ENCODE assay signal across 22 cellular contexts in the genomic region with DNA sequence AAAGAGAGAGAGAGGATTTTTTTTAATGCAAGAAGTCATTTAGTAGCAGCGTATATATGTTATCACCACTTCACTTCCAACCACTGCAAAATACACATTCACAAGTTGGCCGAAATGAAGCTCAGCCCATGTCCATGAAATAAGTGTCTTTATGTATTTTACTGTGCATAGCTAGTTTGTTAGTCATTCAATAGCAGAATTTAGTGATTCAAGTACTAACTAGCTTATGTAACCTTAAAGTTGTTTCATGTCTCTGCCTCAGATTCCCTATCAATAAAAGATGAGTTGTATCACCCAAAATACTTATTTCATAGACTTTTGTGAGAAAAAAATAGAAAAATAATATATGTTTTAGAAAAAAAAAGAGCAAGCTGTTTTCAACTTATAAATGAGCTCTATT.
DNase-seq lines count a peak whose midpoint lies in the region; ATAC-seq and TF ChIP-seq lines count a peak whose summit lies in the region.
"Had no signal": no experiment of that assay in that cellular context is flagged by ENCODE, and none has a peak within 500 bp of the region (broad histone marks: within the 10 kb centered on the region; RNA-seq: fewer than 3 reads in every experiment).

No MANE protein-coding gene starts in this region.

- no peak overlapping the region for H3K4me3 ChIP-seq in epithelial cell of esophagus (ENCODE audit: low read length)
- H3K4me3 ChIP-seq in osteoblast (ENCODE audit: insufficient read depth, low read length): no peak overlapping the region

- no peaks in the 10 kb centered on the region for H3K27me3 ChIP-seq in osteoblast (ENCODE audit: insufficient read depth, low read length)

- CTCF ChIA-PET in activated naive CD4-positive, alpha-beta T cell treated with anti-CD3 and anti-CD28 coated beads, Interleukin-2, amount 10 ng/mL, durations not matched to agents 7 days and 5 days (lab: Charles Lee): interaction anchor here (0.7 kb wide), 1 partner anchor 199 kb away, joined by 3 read pairs; no protein-coding TSS in a partner anchor

- no peaks in the 10 kb centered on the region for H3K4me1 Mint-ChIP-seq in activated naive CD4-positive, alpha-beta T cell treated with anti-CD3 and anti-CD28 coated beads, Interleukin-2, amount 10 ng/mL, durations not matched to agents 7 days and 5 days

- no peaks in the 10 kb centered on the region for H3K9me3 Mint-ChIP-seq in activated naive CD4-positive, alpha-beta T cell treated with anti-CD3 and anti-CD28 coated beads, Interleukin-2, amount 10 ng/mL, durations not matched to agents 7 days and 5 days

- H4K20me1 ChIP-seq in osteoblast (ENCODE audit: insufficient read depth, low read length): no peaks in the 10 kb centered on the region

- H3K79me2 ChIP-seq in osteoblast (ENCODE audit: insufficient read depth, low read length): no peaks in the 10 kb centered on the region

- H3K4me3 Mint-ChIP-seq in activated naive CD4-positive, alpha-beta T cell treated with anti-CD3 and anti-CD28 coated beads, Interleukin-2, amount 10 ng/mL, durations not matched to agents 7 days and 5 days: no peak overlapping the region
- H3K4me3 Mint-ChIP-seq: CD4-positive, CD25-positive, alpha-beta regulatory T cell had no signal

- H3K27ac Mint-ChIP-seq in activated naive CD4-positive, alpha-beta T cell treated with anti-CD3 and anti-CD28 coated beads, Interleukin-2, amount 10 ng/mL, durations not matched to agents 7 days and 5 days: no peak overlapping the region
- H3K27ac Mint-ChIP-seq: CD4-positive, CD25-positive, alpha-beta regulatory T cell had no signal

- H2AFZ ChIP-seq in osteoblast (ENCODE audit: low read length): no peak overlapping the region

- H3K36me3 ChIP-seq in osteoblast (ENCODE audit: insufficient read depth, low read length): no peaks in the 10 kb centered on the region
- H3K36me3 ChIP-seq: BE2C had no signal

- no peaks in the 10 kb centered on the region for H3K4me1 ChIP-seq in osteoblast (ENCODE audit: insufficient read depth, low read length)
- H3K4me1 ChIP-seq: BE2C had no signal

- peaks cover 3% of the 10 kb centered on the region for H3K27me3 Mint-ChIP-seq in activated naive CD4-positive, alpha-beta T cell treated with anti-CD3 and anti-CD28 coated beads, Interleukin-2, amount 10 ng/mL, durations not matched to agents 7 days and 5 days

- no peak overlapping the region for H3K4me2 ChIP-seq in osteoblast (ENCODE audit: insufficient read depth, low read length)
- H3K4me2 ChIP-seq: KMS-11 had no signal

- H3K27ac ChIP-seq in osteoblast (ENCODE audit: low read depth, low read length): no peak overlapping the region
- H3K27ac ChIP-seq: KMS-11 had no signal

- ATAC-seq in GM21619 (IDR thresholded peaks at IDR 0.05; ENCODE audit: unreplicated experiment): no peak
- no peak for ATAC-seq in GM18517 (IDR thresholded peaks at IDR 0.05; ENCODE audit: unreplicated experiment)
- ATAC-seq in HG03280 (IDR thresholded peaks at IDR 0.05; ENCODE audit: unreplicated experiment): no peak
- ATAC-seq: Panc1, Right ventricle myocardium inferior had no signal

- H3K9me3 ChIP-seq in osteoblast (ENCODE audit: low read depth, low read length): no peaks in the 10 kb centered on the region
- H3K9me3 ChIP-seq: BE2C, Caco-2 had no signal

- H3K36me3 Mint-ChIP-seq in activated naive CD4-positive, alpha-beta T cell treated with anti-CD3 and anti-CD28 coated beads, Interleukin-2, amount 10 ng/mL, durations not matched to agents 7 days and 5 days: no peaks in the 10 kb centered on the region
- H3K36me3 Mint-ChIP-seq: CD4-positive, CD25-positive, alpha-beta regulatory T cell had no signal

- TF ChIP-seq CTCF in epithelial cell of esophagus (IDR thresholded peaks at IDR 0.05; ENCODE audit: insufficient read depth, low read depth, low read length, missing control alignments) (no peak), osteoblast (IDR thresholded peaks at IDR 0.05; ENCODE audit: extremely low read depth, low read depth, low read length) (no peak)

- peak; percentile 29 for DNase-seq in EL
- peak; percentile 4 for DNase-seq in LHCN-M2 (ENCODE audit: low read depth)
- DNase-seq in epithelial cell of esophagus (ENCODE audit: low read depth): peak; percentile 27
- DNase-seq in osteoblast (ENCODE audit: insufficient read length, low spot score, missing footprints): peak; percentile 64
- no peak for DNase-seq in activated naive CD4-positive, alpha-beta T cell treated with anti-CD3 and anti-CD28 coated beads, Interleukin-2, amount 10 ng/mL, durations not matched to agents 7 days and 5 days
- DNase-seq: BE2C; Caco-2; CD4-positive, CD25-positive, alpha-beta regulatory T cell; NCI-H1092; NCI-H1436 treated with DMSO at 0.1 percent for 48 hours; NCI-H2029; NCI-H2171; NCI-H446; NCI-H526 treated with DMSO at 0.1 percent for 48 hours; SW 1271; T-helper 2 cell had no signal
